Comparison of ENCODE assay signal across 8 cellular contexts in genomic region chr6:27472182-27472616, GRCh38. TPM values are rescaled to one million over a fixed set of nuclear protein-coding genes. Genes with fewer than 3 reads are reported as not detected.
DNase-seq lines count a peak whose midpoint lies in the region; ATAC-seq and TF ChIP-seq lines count a peak whose summit lies in the region.

No MANE protein-coding gene starts in this region.

- peak overlapping the region; percentile 97 for H3K4me3 Mint-ChIP-seq in stimulated activated memory B cell treated with anti-CD40 and anti-IgM and Interleukin-4, amounts not matched to agents 10 μg/mL and 1 μg/mL and 100 μg/mL, for 72 hours

- H3K36me3 ChIP-seq in BLaER1 (peaks cover 34% of the 10 kb centered on the region), muscle layer of duodenum (ENCODE audit: control insufficient read depth in 1 of 2, insufficient read depth in 2 of 2, low read length in 2 of 2) (peaks cover 9 to 20% of the 10 kb centered on the region in 2 donors)

- H4K20me1 ChIP-seq in BLaER1, result no peaks in the 10 kb centered on the region

- H3K36me3 Mint-ChIP-seq in stimulated activated memory B cell treated with anti-CD40 and anti-IgM and Interleukin-4, amounts not matched to agents 10 μg/mL and 1 μg/mL and 100 μg/mL, for 72 hours, result peaks cover 28% of the 10 kb centered on the region

- H3K4me1 Mint-ChIP-seq in stimulated activated memory B cell treated with anti-CD40 and anti-IgM and Interleukin-4, amounts not matched to agents 10 μg/mL and 1 μg/mL and 100 μg/mL, for 72 hours, result peaks cover 42% of the 10 kb centered on the region

- ATAC-seq in GM19043 (IDR thresholded peaks at IDR 0.05; ENCODE audit: low read depth, unreplicated experiment), result peak; percentile 40
- ATAC-seq in HG03378 (IDR thresholded peaks at IDR 0.05; ENCODE audit: unreplicated experiment), result peak; percentile 48
- peak; percentile 61 for ATAC-seq in stimulated activated memory B cell treated with anti-CD40 and anti-IgM and Interleukin-4, amounts not matched to agents 10 μg/mL and 1 μg/mL and 100 μg/mL, for 72 hours

- H3K27me3 ChIP-seq in BLaER1, result no peaks in the 10 kb centered on the region
- no peaks in the 10 kb centered on the region for H3K27me3 ChIP-seq in muscle layer of duodenum (ENCODE audit: low read depth, low read length)

- TF ChIP-seq CTCF in epithelial cell of proximal tubule (conservative IDR thresholded peaks at IDR 0.05; ENCODE audit: low read depth, low read length), result peak; percentile 14

- peak overlapping the region; percentile 77 for H3K4me2 ChIP-seq in BLaER1

- no peaks in the 10 kb centered on the region for H3K27me3 Mint-ChIP-seq in stimulated activated memory B cell treated with anti-CD40 and anti-IgM and Interleukin-4, amounts not matched to agents 10 μg/mL and 1 μg/mL and 100 μg/mL, for 72 hours

- peak overlapping the region; percentile 92 for H3K9ac ChIP-seq in BLaER1

- H3K9me3 ChIP-seq in BLaER1 (peaks cover 34% of the 10 kb centered on the region), muscle layer of duodenum (ENCODE audit: control insufficient read depth in 1 of 2, low read length in 2 of 2) (no peaks in the 10 kb centered on the region)

- no peaks in the 10 kb centered on the region for H3K9me3 Mint-ChIP-seq in stimulated activated memory B cell treated with anti-CD40 and anti-IgM and Interleukin-4, amounts not matched to agents 10 μg/mL and 1 μg/mL and 100 μg/mL, for 72 hours

- H3K4me3 ChIP-seq in BLaER1 (peak overlapping the region; percentile 89), epithelial cell of proximal tubule (ENCODE audit: low read depth, low read length) (peak overlapping the region; percentile 84), muscle layer of duodenum (ENCODE audit: low read depth in 1 of 2, low read length in 2 of 2) (peak overlapping the region; percentile 82 to 95)

- H3K4me1 ChIP-seq in BLaER1 (peaks cover 25% of the 10 kb centered on the region), muscle layer of duodenum (ENCODE audit: control insufficient read depth in 1 of 2, insufficient read depth in 2 of 2, low read length in 2 of 2) (peaks cover 4 to 16% of the 10 kb centered on the region in 2 donors)

- peak overlapping the region; percentile 94 for H3K27ac ChIP-seq in BLaER1
- H3K27ac ChIP-seq in muscle layer of duodenum (ENCODE audit: low read length), result peak overlapping the region; percentile 93

- H3K27ac Mint-ChIP-seq in stimulated activated memory B cell treated with anti-CD40 and anti-IgM and Interleukin-4, amounts not matched to agents 10 μg/mL and 1 μg/mL and 100 μg/mL, for 72 hours, result peak overlapping the region; percentile 93

- DNase-seq in NCI-H82 treated with DMSO at 0.1 percent for 48 hours (lab: John Stamatoyannopoulos, UW; ENCODE audit: unreplicated experiment), result peak; percentile 29
- DNase-seq in activated CD8-positive, alpha-beta memory T cell treated with anti-CD3 and anti-CD28 coated beads for 48 hours (ENCODE audit: low read depth in 2 of 3, low spot score in 2 of 3), result peak in 2 of 3 experiments; percentile 29 to 34
- DNase-seq in epithelial cell of proximal tubule (ENCODE audit: low read depth), result no peak

RNA-seq across cellular contexts. Expression of gene ZNF184, which starts 0.7 kb away (rescaled TPM):
- total RNA-seq in epithelial cell of proximal tubule, result 3.7 and 5.7 TPM in 2 replicates
